In genomic region chr1:68191717-68192116, GRCh38 we compare ENCODE assay signal across 1 cellular context.
TF ChIP-seq lines count a peak whose summit lies in the region.

No MANE protein-coding gene starts in this region.

TF ChIP-seq in IMR-90, 13 proteins besides CTCF, POLR2A, EP300 and RAD21 (continued from another document):
- TF ChIP-seq, protein P1, sequence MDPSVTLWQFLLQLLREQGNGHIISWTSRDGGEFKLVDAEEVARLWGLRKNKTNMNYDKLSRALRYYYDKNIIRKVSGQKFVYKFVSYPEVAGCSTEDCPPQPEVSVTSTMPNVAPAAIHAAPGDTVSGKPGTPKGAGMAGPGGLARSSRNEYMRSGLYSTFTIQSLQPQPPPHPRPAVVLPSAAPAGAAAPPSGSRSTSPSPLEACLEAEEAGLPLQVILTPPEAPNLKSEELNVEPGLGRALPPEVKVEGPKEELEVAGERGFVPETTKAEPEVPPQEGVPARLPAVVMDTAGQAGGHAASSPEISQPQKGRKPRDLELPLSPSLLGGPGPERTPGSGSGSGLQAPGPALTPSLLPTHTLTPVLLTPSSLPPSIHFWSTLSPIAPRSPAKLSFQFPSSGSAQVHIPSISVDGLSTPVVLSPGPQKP (IDR thresholded peaks at IDR 0.05; ENCODE audit: borderline replicate concordance, low read depth, low read length), result no peak
- TF ChIP-seq MXI1 (IDR thresholded peaks at IDR 0.05; ENCODE audit: borderline replicate concordance, low read depth, low read length) (no peak), RFX5 (IDR thresholded peaks at IDR 0.05; ENCODE audit: low read depth, low read length) (no peak), CEBPB (IDR thresholded peaks at IDR 0.05; ENCODE audit: low read depth, low read length) (no peak), NFE2L2 (IDR thresholded peaks at IDR 0.05; ENCODE audit: low read depth, low read length) (no peak), FOS (IDR thresholded peaks at IDR 0.05; ENCODE audit: low read depth, low read length) (no peak), RCOR1 (IDR thresholded peaks at IDR 0.05; ENCODE audit: insufficient replicate concordance, low read length) (no peak), MAZ (IDR thresholded peaks at IDR 0.05; ENCODE audit: borderline replicate concordance, low read depth, low read length) (no peak), SMC3 (IDR thresholded peaks at IDR 0.05; ENCODE audit: low read depth, low read length) (no peak), MAFK (IDR thresholded peaks at IDR 0.05; ENCODE audit: low read depth, low read length) (no peak), BHLHE40 (IDR thresholded peaks at IDR 0.05; ENCODE audit: low read depth, low read length) (no peak), CHD1 (IDR thresholded peaks at IDR 0.05; ENCODE audit: low read depth, low read length) (no peak)
